In genomic region chr9:4742246-4742645, GRCh38 we compare ENCODE assay signal across 8 cellular contexts. TPM values are rescaled to one million over a fixed set of nuclear protein-coding genes. Genes with fewer than 3 reads are reported as not detected.
DNase-seq lines count a peak whose midpoint lies in the region; ATAC-seq and TF ChIP-seq lines count a peak whose summit lies in the region.

No MANE protein-coding gene starts in this region.

- no peak for TF ChIP-seq CTCF in fibroblast of mammary gland (conservative IDR thresholded peaks at IDR 0.05; ENCODE audit: control insufficient read depth, insufficient read depth, low read depth, low read length)
- no peak for TF ChIP-seq CTCF in sigmoid colon (IDR thresholded peaks at IDR 0.05)

- DNase-seq in H7 (no peak), T-helper 17 cell (no peak), fibroblast of mammary gland (ENCODE audit: low read depth) (no peak), sigmoid colon (no peak), HPDE6-E6E7 (ENCODE audit: extremely low spot score) (no peak), NCI-H2029 treated with DMSO at 0.1 percent for 48 hours (lab: John Stamatoyannopoulos, UW) (no peak)
- no peak for DNase-seq in activated CD8-positive, alpha-beta memory T cell treated with anti-CD3 and anti-CD28 coated beads for 24 hours
- DNase-seq in activated CD4-positive, alpha-beta T cell treated with anti-CD3 and anti-CD28 coated beads, Interleukin-2, amount 50 U/mL, for 48 hours = no peak

- H3K36me3 Mint-ChIP-seq in T-helper 17 cell (ENCODE audit: low read depth) = peaks cover 4% of the 10 kb centered on the region

- H3K36me3 ChIP-seq in H7 (replicated peaks; ENCODE audit: control insufficient read depth, insufficient read depth, low read length) = no peaks in the 10 kb centered on the region
- no peaks in the 10 kb centered on the region for H3K36me3 ChIP-seq in sigmoid colon

- peak overlapping the region; percentile 81 for H3K27ac Mint-ChIP-seq in T-helper 17 cell

- H3K4me3 ChIP-seq in H7 (ENCODE audit: insufficient read depth, low read depth, low read length) (peak overlapping the region; percentile 97; the same call in 1 of the 2 replicates), fibroblast of mammary gland (ENCODE audit: control insufficient read depth, low read depth, low read length) (peak overlapping the region; percentile 79), sigmoid colon (peak overlapping the region in 2 of 4 donors; percentile 77 to 81)

- H3K4me1 ChIP-seq in sigmoid colon = peaks cover 0 to 34% (median 23%) of the 10 kb centered on the region in 4 donors

- H3K27ac ChIP-seq in sigmoid colon = peak overlapping the region; percentile 88 to 97 (median 95)

- H3K4me3 Mint-ChIP-seq in T-helper 17 cell = peak overlapping the region; percentile 98

- no peaks in the 10 kb centered on the region for H3K27me3 ChIP-seq in H7 (ENCODE audit: control insufficient read depth, insufficient read depth, low read length)
- H3K27me3 ChIP-seq in sigmoid colon = no peaks in the 10 kb centered on the region

- TF ChIP-seq EP300 in sigmoid colon (IDR thresholded peaks at IDR 0.05) = no peak

- no peaks in the 10 kb centered on the region for H3K27me3 Mint-ChIP-seq in T-helper 17 cell

- H3K4me1 Mint-ChIP-seq in T-helper 17 cell = peaks cover 28% of the 10 kb centered on the region

- ATAC-seq in T-helper 17 cell = no peak

- TF ChIP-seq POLR2A in sigmoid colon (IDR thresholded peaks at IDR 0.05) = no peak

- 35 to 55% methylated on average over 3 of the region's 3 CpGs for WGBS in sigmoid colon, 2 donors

- intact Hi-C loops in sigmoid colon (cut with DNase I) = loop anchor here (2.0 to 10.0 kb wide), 6 partner anchors 50 to 1943 kb away; partner anchors contain the start of genes JAK2, PLGRKT, RCL1 and RFX3

- H3K9me3 ChIP-seq in T-helper 17 cell (ENCODE audit: control insufficient read depth, low read length, poor library complexity, severe bottlenecking) = no peaks in the 10 kb centered on the region
- no peaks in the 10 kb centered on the region for H3K9me3 ChIP-seq in sigmoid colon

RNA-seq across cellular contexts. Expression of gene AK3, which starts 1.2 kb away (rescaled TPM):
- 116 and 118 TPM in 2 replicates for total RNA-seq in H7 (2014; rRNA removed; shearing (Covaris generic))
- total RNA-seq in T-helper 17 cell (10 to 100 TPM; 14.2 to 15.2 TPM), sigmoid colon (100 to 1,000 TPM in 3 of 4 donors, 10 to 100 TPM in 1; 94.1 to 122 (median 105) TPM)
- 100 to 1,000 TPM in 1 of 3 donors, 10 to 100 TPM in 2; 36.8 to 116 (median 65.5) TPM for polyA plus RNA-seq in sigmoid colon

RNA-seq across cellular contexts. Expression of gene RCL1, which starts 50.5 kb away (rescaled TPM):
- total RNA-seq in H7 (2014; rRNA removed; shearing (Covaris generic)) = 16.6 and 25.6 TPM in 2 replicates
- total RNA-seq in T-helper 17 cell = 10 to 100 TPM; 23.5 to 28.1 TPM
- 10 to 100 TPM; 19.7 to 24.1 (median 21.9) TPM for total RNA-seq in sigmoid colon
- polyA plus RNA-seq in sigmoid colon = 10 to 100 TPM in 1 of 3 donors, 1 to 10 TPM in 2; 5.1 to 14.5 (median 8.4) TPM
